ENCODE assay signal across 8 cellular contexts in the genomic region with DNA sequence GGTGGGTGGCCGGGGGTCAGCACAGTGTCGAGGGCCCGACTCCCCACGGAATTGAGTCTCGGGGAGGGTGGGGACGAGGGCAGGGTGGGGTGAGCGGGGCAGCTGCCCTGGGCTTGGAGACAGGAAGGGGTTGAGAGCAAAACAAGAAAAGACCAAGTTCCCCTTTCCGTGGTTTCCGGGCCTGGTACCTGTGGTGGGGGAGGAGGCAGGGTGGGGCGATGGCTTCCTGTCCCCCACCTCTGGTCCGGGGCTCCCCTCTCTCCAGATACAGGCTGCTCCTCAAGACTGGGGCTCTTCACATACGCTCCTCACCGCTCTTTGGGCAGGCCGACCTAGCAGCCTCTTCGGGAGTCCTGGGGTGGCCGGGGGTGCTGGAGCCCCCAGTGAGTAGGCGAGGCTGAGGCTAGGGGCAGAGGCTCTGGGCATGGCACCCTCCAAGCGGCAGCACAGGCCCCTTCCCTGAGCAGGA. TPM values are rescaled to one million over a fixed set of nuclear protein-coding genes. Genes with fewer than 3 reads are reported as not detected.
DNase-seq lines count a peak whose midpoint lies in the region; ATAC-seq, FAIRE-seq and TF ChIP-seq lines count a peak whose summit lies in the region.

No MANE protein-coding gene starts in this region.

- H3F3A ChIP-seq in SK-N-SH (replicated peaks; ENCODE audit: insufficient read depth) = peaks cover 4% of the 10 kb centered on the region

- peak overlapping the region; percentile 98 for H3K27ac Mint-ChIP-seq in activated naive CD8-positive, alpha-beta T cell

- no peak for FAIRE-seq in keratinocyte (lab: Jason Lieb, UNC)

- TF ChIP-seq EP300 in SK-N-SH (IDR thresholded peaks at IDR 0.05; ENCODE audit: borderline replicate concordance in 1 of 2, low read depth in 1 of 2, low read length in 1 of 2) = no peak

- H3K4me1 Mint-ChIP-seq in activated naive CD8-positive, alpha-beta T cell (ENCODE audit: low read depth) = peaks cover 25% of the 10 kb centered on the region

- POLR2A ChIA-PET in GM10248 (lab: Yijun Ruan, JAX) (interaction anchor here (1.0 kb wide), 1 partner anchor 36 kb away, joined by 3 read pairs; no protein-coding TSS in a partner anchor), SK-N-SH (lab: Yijun Ruan, JAX) (no interaction called here)

- TF ChIP-seq RAD21 in SK-N-SH (IDR thresholded peaks at IDR 0.05; ENCODE audit: low read length) = no peak

- H4K20me1 ChIP-seq in SK-N-SH (ENCODE audit: insufficient read depth) = no peaks in the 10 kb centered on the region
- H4K20me1 ChIP-seq in keratinocyte (ENCODE audit: control insufficient read depth, extremely low read depth, insufficient read depth, low read length) = no peaks in the 10 kb centered on the region

- no peaks in the 10 kb centered on the region for H3K9me1 ChIP-seq in keratinocyte (ENCODE audit: control insufficient read depth, extremely low read depth, insufficient read depth, low read length)

- H3K9me3 ChIP-seq in SK-N-SH (no peaks in the 10 kb centered on the region), keratinocyte (ENCODE audit: control insufficient read depth, low read depth, low read length) (no peaks in the 10 kb centered on the region)

- H3K9ac ChIP-seq in SK-N-SH (peak overlapping the region; percentile 30; the same call in 1 of the 2 replicates), keratinocyte (ENCODE audit: control insufficient read depth, extremely low read depth, insufficient read depth, low read length) (no peak overlapping the region)

- no peaks in the 10 kb centered on the region for H3K9me3 Mint-ChIP-seq in activated naive CD8-positive, alpha-beta T cell (ENCODE audit: low read depth)

- H3K9me2 ChIP-seq in SK-N-SH = no peaks in the 10 kb centered on the region

- dilution Hi-C loops in keratinocyte (cut with MboI; ENCODE audit: extremely low pct_ligation_motif_present, low sequenced_read_pairs) = no loop called here

- H3K4me3 Mint-ChIP-seq in activated naive CD8-positive, alpha-beta T cell = peak overlapping the region; percentile 98

- H3K27me3 ChIP-seq in SK-N-SH (ENCODE audit: insufficient read depth) (no peaks in the 10 kb centered on the region), keratinocyte (ENCODE audit: control insufficient read depth, extremely low read depth, insufficient read depth, low read length) (no peaks in the 10 kb centered on the region)

- ATAC-seq in HG02678 (IDR thresholded peaks at IDR 0.05; ENCODE audit: unreplicated experiment) = peak; percentile 40
- ATAC-seq in GM19395 (IDR thresholded peaks at IDR 0.05; ENCODE audit: unreplicated experiment) = no peak

- no peak overlapping the region for H3K27ac ChIP-seq in SK-N-SH (ENCODE audit: low read depth in 2 of 2, low read length in 1 of 2)
- no peak overlapping the region for H3K27ac ChIP-seq in keratinocyte (ENCODE audit: control insufficient read depth, insufficient read depth, low read length)

- CTCF ChIA-PET in GM10248 (lab: Yijun Ruan, JAX) = interaction anchor here (1.0 to 3.6 kb wide), 5 partner anchors 63 to 93 kb away, joined by 3 to 17 read pairs (median 6); a partner anchor contains a TSS
- CTCF ChIA-PET in SK-N-SH (lab: Yijun Ruan, JAX) = interaction anchor here (1.4 to 6.0 kb wide), 3 partner anchors 46 to 91 kb away, joined by 4 to 33 read pairs (median 5); a partner anchor contains a TSS

- WGBS in SK-N-SH (ENCODE audit: low lambda C conversion rate) = 7% methylated on average over 18 of the region's 18 CpGs

- H3K36me3 Mint-ChIP-seq in activated naive CD8-positive, alpha-beta T cell = peaks cover 7% of the 10 kb centered on the region

- H3K36me3 ChIP-seq in SK-N-SH (replicated peaks in 1 of 2; ENCODE audit: control insufficient read depth in 1 of 2, insufficient read depth in 2 of 2, low read length in 1 of 2) (peaks cover 0 to 6% of the 10 kb centered on the region in 2 experiments), keratinocyte (ENCODE audit: control insufficient read depth in 2 of 2, extremely low read depth in 1 of 2, insufficient read depth in 2 of 2, low read length in 2 of 2) (no peaks in the 10 kb centered on the region)

- H3K4me2 ChIP-seq in SK-N-SH (peak overlapping the region; percentile 80), keratinocyte (ENCODE audit: control insufficient read depth, extremely low read depth, insufficient read depth, low read depth, low read length) (peak overlapping the region; percentile 80)

- H2AFZ ChIP-seq in SK-N-SH (ENCODE audit: low read depth) (peak overlapping the region; percentile 59; the same call in 1 of the 2 replicates), keratinocyte (ENCODE audit: control insufficient read depth, low read length) (no peak overlapping the region)

- H3K4me1 ChIP-seq in SK-N-SH (ENCODE audit: control insufficient read depth in 1 of 2, insufficient read depth in 2 of 2, low read depth in 1 of 2, low read length in 1 of 2) = peaks cover 0 to 25% of the 10 kb centered on the region in 2 experiments; a peak in 1 of 4 replicates
- peaks cover 3% of the 10 kb centered on the region for H3K4me1 ChIP-seq in keratinocyte (ENCODE audit: control insufficient read depth, extremely low read depth, insufficient read depth, low read length)

- H3K79me2 ChIP-seq in SK-N-SH (ENCODE audit: insufficient read depth) (no peaks in the 10 kb centered on the region), keratinocyte (ENCODE audit: control insufficient read depth, insufficient read depth, low read length) (no peaks in the 10 kb centered on the region)

- TF ChIP-seq CTCF in GM10248 (IDR thresholded peaks at IDR 0.05; ENCODE audit: control extremely low read depth, extremely low read depth, low read depth, missing control alignments) (no peak), SK-N-SH (IDR thresholded peaks at IDR 0.05) (no peak), keratinocyte (optimal IDR thresholded peaks at IDR 0.05 in 1 of 3, IDR thresholded peaks at IDR 0.05 in 1 of 3, conservative IDR thresholded peaks at IDR 0.05 in 1 of 3; ENCODE audit: extremely low read depth in 1 of 3, insufficient read depth in 2 of 3, low read length in 3 of 3) (no peak)

- DNase-seq in GM10248 (ENCODE audit: extremely low spot score) (peak; percentile 83), SK-N-SH (peak; percentile 44), keratinocyte (ENCODE audit: low read depth, low spot score) (no peak), SW 1271 (lab: John Stamatoyannopoulos, UW) (no peak)
- DNase-seq in stimulated activated CD4-positive, alpha-beta T cell treated with anti-CD3 and anti-CD28 coated beads, Interleukin-4, amount 100 ng/mL, for 24 hours = peak; percentile 65

- H3K4me3 ChIP-seq in SK-N-SH (ENCODE audit: low read depth in 2 of 2, low read length in 1 of 2) (peak overlapping the region; percentile 62 to 66), keratinocyte (ENCODE audit: control insufficient read depth in 2 of 3, extremely low read depth in 1 of 3, insufficient read depth in 2 of 3, low read depth in 1 of 3, low read length in 3 of 3) (peak overlapping the region in 2 of 3 experiments; percentile 16 to 60)

- H3K27me3 Mint-ChIP-seq in activated naive CD8-positive, alpha-beta T cell = no peaks in the 10 kb centered on the region

RNA-seq across cellular contexts. Expression of a gene that starts 0.6 kb away (rescaled TPM):
- polyA plus RNA-seq in SK-N-SH (2012; rRNA removed) (13.0 and 13.5 TPM in 2 replicates), keratinocyte (2.8 to 5.5 TPM (median 3.0 TPM) in 3 replicates)
- 4.6 and 8.0 TPM in 2 replicates for polyA plus RNA-seq in SK-N-SH (2012; cell fraction: cytosol; rRNA removed)
- 19.1 and 24.4 TPM in 2 replicates for polyA plus RNA-seq in SK-N-SH (2012; cell fraction: nucleus; rRNA removed)
- polyA plus RNA-seq in keratinocyte (2011; ENCODE audit: low read depth) = not detected
- polyA plus RNA-seq in keratinocyte (2011; cell fraction: cytosol; rRNA removed) = 1.1 and 2.8 TPM in 2 replicates
- 1.8 and 2.9 TPM in 2 replicates for polyA plus RNA-seq in keratinocyte (2011; cell fraction: nucleus; rRNA removed)
- polyA plus RNA-seq in keratinocyte (2012; ENCODE audit: low replicate concordance) = 0.58 and 9.1 TPM in 2 replicates
- polyA minus RNA-seq in keratinocyte = 2.5 to 7.6 TPM (median 2.7 TPM) in 3 replicates
- polyA minus RNA-seq in keratinocyte (2011; cell fraction: cytosol; rRNA and poly(A)+ RNA removed) = 15.2 TPM
- 1.6 and 1.9 TPM in 2 replicates for polyA minus RNA-seq in keratinocyte (2011; cell fraction: nucleus; rRNA and poly(A)+ RNA removed)

RNA-seq across cellular contexts. Expression of a gene that starts 9.5 kb away (rescaled TPM):
- 660 and 726 TPM in 2 replicates for polyA plus RNA-seq in SK-N-SH (2012; rRNA removed)
- 350 and 437 TPM in 2 replicates for polyA plus RNA-seq in SK-N-SH (2012; cell fraction: cytosol; rRNA removed)
- 148 and 393 TPM in 2 replicates for polyA plus RNA-seq in SK-N-SH (2012; cell fraction: nucleus; rRNA removed)
- polyA plus RNA-seq in keratinocyte = 41.0 to 170 TPM (median 70.4 TPM) in 3 replicates
- 64.0 TPM for polyA plus RNA-seq in keratinocyte (2011; ENCODE audit: low read depth)
- 168 and 448 TPM in 2 replicates for polyA plus RNA-seq in keratinocyte (2011; cell fraction: cytosol; rRNA removed)
- 86.8 and 98.8 TPM in 2 replicates for polyA plus RNA-seq in keratinocyte (2011; cell fraction: nucleus; rRNA removed)
- polyA plus RNA-seq in keratinocyte (2012; ENCODE audit: low replicate concordance) = 160 and 240 TPM in 2 replicates
- 16.3 to 55.0 TPM (median 18.7 TPM) in 3 replicates for polyA minus RNA-seq in keratinocyte
- polyA minus RNA-seq in keratinocyte (2011; cell fraction: cytosol; rRNA and poly(A)+ RNA removed) = 79.0 TPM
- 15.2 and 17.3 TPM in 2 replicates for polyA minus RNA-seq in keratinocyte (2011; cell fraction: nucleus; rRNA and poly(A)+ RNA removed)

RNA-seq across cellular contexts. Expression of a gene that starts 9.7 kb away (rescaled TPM):
- polyA plus RNA-seq in SK-N-SH (2012; rRNA removed) (45.0 and 68.8 TPM in 2 replicates), keratinocyte (2.3 to 9.0 TPM (median 5.4 TPM) in 3 replicates)
- 30.1 and 31.1 TPM in 2 replicates for polyA plus RNA-seq in SK-N-SH (2012; cell fraction: cytosol; rRNA removed)
- polyA plus RNA-seq in SK-N-SH (2012; cell fraction: nucleus; rRNA removed) = 161 and 335 TPM in 2 replicates
- polyA plus RNA-seq in keratinocyte (2011; ENCODE audit: low read depth) = 31.6 TPM
- 1.8 and 11.6 TPM in 2 replicates for polyA plus RNA-seq in keratinocyte (2011; cell fraction: cytosol; rRNA removed)
- polyA plus RNA-seq in keratinocyte (2011; cell fraction: nucleus; rRNA removed) = 10.1 and 14.0 TPM in 2 replicates
- 27.9 and 31.4 TPM in 2 replicates for polyA plus RNA-seq in keratinocyte (2012; ENCODE audit: low replicate concordance)
- 1.9 to 10.4 TPM (median 3.4 TPM) in 3 replicates for polyA minus RNA-seq in keratinocyte
- 25.3 TPM for polyA minus RNA-seq in keratinocyte (2011; cell fraction: cytosol; rRNA and poly(A)+ RNA removed)
- polyA minus RNA-seq in keratinocyte (2011; cell fraction: nucleus; rRNA and poly(A)+ RNA removed) = 3.4 and 12.9 TPM in 2 replicates

RNA-seq across cellular contexts. Expression of a gene that starts 15.1 kb away (rescaled TPM):
- polyA plus RNA-seq in SK-N-SH (2012; rRNA removed) = 20.4 and 24.1 TPM in 2 replicates
- 8.8 TPM in 2 replicates for polyA plus RNA-seq in SK-N-SH (2012; cell fraction: cytosol; rRNA removed)
- polyA plus RNA-seq in SK-N-SH (2012; cell fraction: nucleus; rRNA removed) = 79.3 and 99.1 TPM in 2 replicates
- polyA plus RNA-seq in keratinocyte = 4.7 to 10.1 TPM (median 8.0 TPM) in 3 replicates
- polyA plus RNA-seq in keratinocyte (2011; ENCODE audit: low read depth) = 1.3 TPM
- polyA plus RNA-seq in keratinocyte (2011; cell fraction: cytosol; rRNA removed) = 2.3 and 2.6 TPM in 2 replicates
- polyA plus RNA-seq in keratinocyte (2011; cell fraction: nucleus; rRNA removed) = 31.7 and 35.3 TPM in 2 replicates
- polyA plus RNA-seq in keratinocyte (2012; ENCODE audit: low replicate concordance) = 4.9 and 21.2 TPM in 2 replicates
- 1.0 to 6.0 TPM (median 3.4 TPM) in 3 replicates for polyA minus RNA-seq in keratinocyte
- polyA minus RNA-seq in keratinocyte (2011; cell fraction: cytosol; rRNA and poly(A)+ RNA removed) = not detected
- polyA minus RNA-seq in keratinocyte (2011; cell fraction: nucleus; rRNA and poly(A)+ RNA removed) = 1.3 and 3.5 TPM in 2 replicates

Comparison
In these comparisons a context has a peak if more than half of its experiments do, and no peak if none do; other contexts are left out.
1. DNase-seq: peak in GM10248 (single experiment), SK-N-SH (single experiment) and stimulated activated CD4-positive, alpha-beta T cell treated with anti-CD3 and anti-CD28 coated beads, Interleukin-4, amount 100 ng/mL, for 24 hours (single experiment); none in keratinocyte (single experiment) and SW 1271 (0 of 2).